Comparison of ENCODE assay signal across 6 cellular contexts in genomic region chr19:19137556-19138109, GRCh38. TPM values are rescaled to one million over a fixed set of nuclear protein-coding genes. Genes with fewer than 3 reads are reported as not detected.
DNase-seq lines count a peak whose midpoint lies in the region; ATAC-seq and TF ChIP-seq lines count a peak whose summit lies in the region.

No MANE protein-coding gene starts in this region.

- intact Hi-C loops in Right ventricle myocardium inferior (cut with DNase I) = loop anchor here (2.0 kb wide), 1 partner anchor 75 kb away; the partner anchor contains the start of gene SLC25A42
- intact Hi-C loops in cardiac septum (cut with DNase I) = loop anchor here (5.0 kb wide), 1 partner anchor 75 kb away; the partner anchor contains the start of gene SLC25A42
- intact Hi-C loops in left ventricle myocardium inferior (cut with micrococcal nuclease) = loop anchor here (5.0 kb wide), 1 partner anchor 85 kb away; no protein-coding TSS in a partner anchor

- DNase-seq in Right ventricle myocardium inferior (ENCODE audit: missing footprints) (no peak), cardiac septum (ENCODE audit: low spot score) (no peak), left ventricle myocardium inferior (no peak), HuH-7.5 (ENCODE audit: low spot score) (no peak)

- H3K36me3 ChIP-seq in left ventricle myocardium inferior = peaks cover 1% of the 10 kb centered on the region
- H3K36me3 ChIP-seq in thymus (ENCODE audit: control insufficient read depth, insufficient read depth) = no peaks in the 10 kb centered on the region

- H3K9me3 ChIP-seq in left ventricle myocardium inferior (replicated peaks) (peaks cover 1% of the 10 kb centered on the region), thymus (ENCODE audit: control insufficient read depth) (no peaks in the 10 kb centered on the region)

- 38% methylated on average over 25 of the region's 25 CpGs for WGBS in thymus

- TF ChIP-seq CTCF in left ventricle myocardium inferior (IDR thresholded peaks at IDR 0.05; ENCODE audit: borderline replicate concordance) = no peak

- H3K27me3 ChIP-seq in left ventricle myocardium inferior (ENCODE audit: low read depth) = no peaks in the 10 kb centered on the region
- H3K27me3 ChIP-seq in thymus (ENCODE audit: control insufficient read depth, insufficient read depth) = no peaks in the 10 kb centered on the region

- H3K27ac ChIP-seq in left ventricle myocardium inferior (replicated peaks) = peak overlapping the region; percentile 85
- no peak overlapping the region for H3K27ac ChIP-seq in thymus (ENCODE audit: low read depth)

- ATAC-seq in Right ventricle myocardium inferior (peak; percentile 5), GM21723 (IDR thresholded peaks at IDR 0.05; ENCODE audit: unreplicated experiment) (no peak)

- H3K4me3 ChIP-seq in left ventricle myocardium inferior (peak overlapping the region; percentile 71), thymus (ENCODE audit: low read length) (peak overlapping the region; percentile 54)

- H3K4me1 ChIP-seq in left ventricle myocardium inferior = peaks cover 29% of the 10 kb centered on the region
- H3K4me1 ChIP-seq in thymus (ENCODE audit: control insufficient read depth, insufficient read depth, low read length) = peaks cover 25% of the 10 kb centered on the region

RNA-seq across cellular contexts. Expression of gene TMEM161A, which starts 0.6 kb away (rescaled TPM):
- total RNA-seq in Right ventricle myocardium inferior (23.5 TPM), cardiac septum (12.2 TPM), left ventricle myocardium inferior (22.9 TPM)
- 33.0 TPM for polyA plus RNA-seq in thymus

RNA-seq across cellular contexts. Expression of gene MEF2B, which starts 32.4 kb away (rescaled TPM):
- total RNA-seq in Right ventricle myocardium inferior = 1.4 TPM
- total RNA-seq in cardiac septum = 0.67 TPM
- total RNA-seq in left ventricle myocardium inferior = 0.49 TPM
- 2.1 TPM for polyA plus RNA-seq in thymus

RNA-seq across cellular contexts. Expression of gene BORCS8, which starts 54.3 kb away (rescaled TPM):
- total RNA-seq in Right ventricle myocardium inferior (19.5 TPM), cardiac septum (27.1 TPM), left ventricle myocardium inferior (20.2 TPM)
- 23.8 TPM for polyA plus RNA-seq in thymus

RNA-seq across cellular contexts. Expression of gene RFXANK, which starts 54.4 kb away (rescaled TPM):
- total RNA-seq in Right ventricle myocardium inferior (39.9 TPM), cardiac septum (29.6 TPM), left ventricle myocardium inferior (37.2 TPM)
- 136 TPM for polyA plus RNA-seq in thymus
